Comparison of ENCODE assay signal across 1 cellular context in genomic region chr2:55519908-55520885, GRCh38.
TF ChIP-seq lines count a peak whose summit lies in the region.

No MANE protein-coding gene starts in this region.

TF ChIP-seq in K562, 482 proteins besides CTCF, POLR2A, EP300 and RAD21 (continued from another document):
- TF ChIP-seq AFF4 (CRISPR knock-in tag; IDR thresholded peaks at IDR 0.05) (no peak), MXI1 (IDR thresholded peaks at IDR 0.05; ENCODE audit: low read depth, low read length) (no peak), IRF9 (tag; IDR thresholded peaks at IDR 0.05) (no peak), GTF2E2 (tag; IDR thresholded peaks at IDR 0.05) (0 out of 2 replicates have a peak, but pooled peaks have one; percentile 8), ZNF445 (CRISPR knock-in tag; IDR thresholded peaks at IDR 0.05; ENCODE audit: low read depth) (no peak), SREBF1 (IDR thresholded peaks at IDR 0.05; ENCODE audit: borderline replicate concordance, low read depth, low read length) (no peak), ZNF740 (CRISPR knock-in tag; IDR thresholded peaks at IDR 0.05) (no peak), ZNF740 (tag; IDR thresholded peaks at IDR 0.05) (no peak), BCL6 (CRISPR knock-in tag; IDR thresholded peaks at IDR 0.05) (no peak), ZSCAN29 (IDR thresholded peaks at IDR 0.05) (no peak), CCAR2 (IDR thresholded peaks at IDR 0.05; ENCODE audit: low read depth, low read length) (no peak)
